In the genomic region with DNA sequence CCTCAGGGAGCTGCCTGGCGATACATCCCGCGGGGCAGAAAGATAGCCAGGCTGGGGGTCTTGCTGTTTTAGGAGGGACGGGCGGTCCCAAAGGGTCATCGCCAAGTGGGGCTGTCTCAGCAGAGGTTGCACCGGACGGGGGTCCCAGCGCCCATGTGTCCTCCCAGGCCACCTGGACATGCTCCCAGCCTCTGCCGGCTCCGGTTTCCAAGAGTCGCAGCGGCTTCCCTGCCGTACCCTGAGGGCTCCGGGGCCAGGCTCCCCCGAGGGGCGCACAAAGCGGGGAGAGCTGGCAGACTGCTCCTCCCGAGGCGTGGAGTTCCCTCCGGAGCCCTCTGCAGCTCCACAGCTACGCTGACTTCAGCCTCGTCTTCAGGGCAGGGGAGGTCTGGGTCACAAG, we compare ENCODE assay signal across 27 cellular contexts. TPM values are rescaled to one million over a fixed set of nuclear protein-coding genes. Genes with fewer than 3 reads are reported as not detected.
"Had no signal": no experiment of that assay in that cellular context is flagged by ENCODE, and none has a peak within 500 bp of the region (broad histone marks: within the 10 kb centered on the region; RNA-seq: fewer than 3 reads in every experiment).

No MANE protein-coding gene starts in this region.

- H3K9me3 ChIP-seq: adrenal gland, body of pancreas, breast epithelium, SJCRH30 had no signal

- ATAC-seq: activated CD8-positive, alpha-beta T cell treated with anti-CD3 and anti-CD28 coated beads, Interleukin-2, amount 10 ng/mL, durations not matched to agents 7 days and 5 days; body of pancreas; K562; Panc1 had no signal

- DNase-seq: activated CD4-positive, alpha-beta T cell treated with anti-CD3 and anti-CD28 coated beads, Interleukin-2, amount 10 ng/mL, durations not matched to agents 24 days and 14 days; activated CD4-positive, alpha-beta T cell treated with anti-CD3 and anti-CD28 coated beads, Interleukin-2, amount 50 U/mL, for 48 hours; activated CD8-positive, alpha-beta T cell treated with anti-CD3 and anti-CD28 coated beads, Interleukin-2, amount 10 ng/mL, durations not matched to agents 7 days and 5 days; activated gamma-delta T cell; activated naive CD4-positive, alpha-beta T cell treated with Interleukin-2 at 50 U/mL for 16 hours; activated naive CD8-positive, alpha-beta T cell treated with anti-CD3 and anti-CD28 coated beads, Interleukin-2, amount 10 ng/mL, durations not matched to agents 7 days and 5 days; activated T-cell treated with anti-CD3 and anti-CD28 coated beads, Interleukin-2, amount 50 U/mL, for 24 hours; adrenal gland; body of pancreas; NCI-H1105; NCI-H1417 treated with DMSO at 0.1 percent for 48 hours; NCI-H1694; NCI-H2029; NCI-H345; NCI-H524 treated with DMSO at 0.1 percent for 48 hours; SHP77; SJCRH30 had no signal

- H3K27ac ChIP-seq: adrenal gland, body of pancreas, breast epithelium, SJCRH30, SK-N-MC had no signal

- H3K4me1 ChIP-seq: adrenal gland, body of pancreas, breast epithelium, SJCRH30 had no signal

- H3K4me3 ChIP-seq: adrenal gland, body of pancreas, K562, SJCRH30, SK-N-MC had no signal

- H3K36me3 ChIP-seq: adrenal gland, breast epithelium, SJCRH30 had no signal

- H3K27me3 ChIP-seq: body of pancreas, SJCRH30 had no signal

RNA-seq across cellular contexts. Expression of a gene that starts 1.2 kb away (rescaled TPM):
- total RNA-seq: activated T-helper 2 cell treated with anti-CD3 and anti-CD28 coated beads, Interferon-gamma antibody, Interleukin-2, Interleukin-4, amounts not matched to agents 10 μg/mL and 5 μg/mL and 100 μg/mL, durations not matched to agents 14 hours and 24 hours and 36 hours; astrocyte; K562; M059J; NCI-H460; RPMI7951; SJCRH30 had no signal

RNA-seq across cellular contexts. Expression of a gene that starts 10.4 kb away (rescaled TPM):
- total RNA-seq: activated CD4-positive, alpha-beta T cell treated with anti-CD3 and anti-CD28 coated beads, Interleukin-2, amount 10 ng/mL, durations not matched to agents 24 days and 14 days; activated CD8-positive, alpha-beta T cell treated with anti-CD3 and anti-CD28 coated beads, Interleukin-2, amount 10 ng/mL, durations not matched to agents 7 days and 5 days; activated naive CD8-positive, alpha-beta T cell treated with anti-CD3 and anti-CD28 coated beads, Interleukin-2, amount 10 ng/mL, durations not matched to agents 7 days and 5 days; activated T-helper 2 cell treated with anti-CD3 and anti-CD28 coated beads, Interferon-gamma antibody, Interleukin-2, Interleukin-4, amounts not matched to agents 10 μg/mL and 5 μg/mL and 100 μg/mL, durations not matched to agents 14 hours and 24 hours and 36 hours; adrenal gland; astrocyte; body of pancreas; breast epithelium; cardiac septum; K562; M059J; NCI-H460; RPMI7951; SJCRH30 had no signal
- polyA plus RNA-seq: adrenal gland, K562 had no signal
